12 cellular contexts compared by ENCODE assay signal in the genomic region with DNA sequence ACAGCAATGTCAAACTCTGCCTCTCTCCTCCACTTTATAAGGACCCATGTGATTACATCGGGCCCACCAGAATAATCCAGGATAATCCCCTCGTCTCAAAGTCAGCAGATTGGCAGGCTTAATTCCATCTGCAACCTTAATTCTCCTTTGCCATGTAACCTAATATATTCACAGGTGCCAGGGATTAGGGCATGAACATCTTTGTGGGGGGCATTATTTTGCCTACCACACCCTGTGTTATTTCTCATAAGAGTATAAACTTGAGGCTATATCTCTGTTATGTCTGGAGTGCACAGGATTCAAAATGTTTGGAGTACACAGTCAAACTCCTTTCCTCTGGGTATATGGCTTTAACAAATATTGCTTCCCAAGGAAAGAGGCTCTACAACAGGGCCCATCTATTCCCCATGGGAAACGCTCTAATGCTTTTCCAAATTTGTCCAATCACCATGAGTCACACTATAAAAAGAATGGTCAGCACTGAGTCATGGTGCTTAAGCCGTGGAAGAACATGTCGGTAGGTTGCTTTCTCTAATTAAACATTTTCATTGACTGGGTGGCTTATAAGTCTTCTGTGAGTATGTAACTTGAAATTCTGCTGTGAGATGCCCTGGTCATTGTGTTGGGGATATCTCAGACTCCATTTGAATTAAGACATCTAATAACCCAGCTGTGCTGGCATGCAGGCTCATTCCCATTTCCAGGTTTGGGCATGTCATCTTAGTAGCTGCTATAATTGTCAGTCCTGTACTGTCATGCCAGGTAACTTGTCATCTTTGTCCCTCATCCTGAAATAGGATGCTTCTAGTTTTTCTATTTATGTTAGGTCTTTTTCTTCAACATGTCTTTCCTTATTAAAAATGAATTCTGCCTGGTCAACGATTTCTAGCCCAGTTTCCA. TPM values are rescaled to one million over a fixed set of nuclear protein-coding genes. Genes with fewer than 3 reads are reported as not detected.
A peak's percentile ranks its signal among the peaks of the same experiment; 100 is the strongest.
DNase-seq lines count a peak whose midpoint lies in the region; ATAC-seq, FAIRE-seq and TF ChIP-seq lines count a peak whose summit lies in the region.
"Had no signal": no experiment of that assay in that cellular context is flagged by ENCODE, and none has a peak within 500 bp of the region (broad histone marks: within the 10 kb centered on the region; RNA-seq: fewer than 3 reads in every experiment).

No MANE protein-coding gene starts in this region.

- H3K4me3 ChIP-seq in ACC112 (ENCODE audit: low read depth, low read length) (peak overlapping the region; percentile 30; the same call in 1 of the 2 replicates), WERI-Rb-1 (ENCODE audit: low read depth, low read length) (peak overlapping the region; percentile 30), small intestine (ENCODE audit: low read depth in 1 of 2, low read length in 2 of 2) (no peak overlapping the region)

- no peaks in the 10 kb centered on the region; the same call in 1 of the 2 replicates for H3K27me3 Mint-ChIP-seq in HFFc6 (ENCODE audit: insufficient read depth)

- peak overlapping the region; percentile 29 for H3K4me3 Mint-ChIP-seq in HFFc6
- H3K4me3 Mint-ChIP-seq: activated CD8-positive, alpha-beta memory T cell treated with anti-CD3 and anti-CD28 coated beads, Interleukin-2, amount 10 ng/mL, durations not matched to agents 7 days and 5 days; CD14-positive monocyte had no signal

- H3K9me3 ChIP-seq in WERI-Rb-1 (ENCODE audit: severe bottlenecking) (no peaks in the 10 kb centered on the region), small intestine (ENCODE audit: control insufficient read depth, low read depth) (no peaks in the 10 kb centered on the region)
- H3K9me3 ChIP-seq: neutrophil had no signal

- peak overlapping the region; percentile 82 for H3K27ac Mint-ChIP-seq in HFFc6
- H3K27ac Mint-ChIP-seq: activated CD8-positive, alpha-beta memory T cell treated with anti-CD3 and anti-CD28 coated beads, Interleukin-2, amount 10 ng/mL, durations not matched to agents 7 days and 5 days; CD14-positive monocyte had no signal

- DNase-seq in HFFc6 (peak; percentile 91), WERI-Rb-1 (peak; percentile 80), foreskin melanocyte (peak; percentile 37), DMS153 (lab: John Stamatoyannopoulos, UW) (no peak), small intestine (no peak)
- DNase-seq: activated CD8-positive, alpha-beta memory T cell treated with anti-CD3 and anti-CD28 coated beads, Interleukin-2, amount 10 ng/mL, durations not matched to agents 7 days and 5 days; GOT3 had no signal

- peaks cover 40% of the 10 kb centered on the region for H3K4me1 Mint-ChIP-seq in HFFc6 (ENCODE audit: low read depth)

- no peak for ATAC-seq in GM19395 (IDR thresholded peaks at IDR 0.05; ENCODE audit: unreplicated experiment)
- ATAC-seq in GM18870 (IDR thresholded peaks at IDR 0.05; ENCODE audit: unreplicated experiment) = no peak
- ATAC-seq: activated CD8-positive, alpha-beta memory T cell treated with anti-CD3 and anti-CD28 coated beads, Interleukin-2, amount 10 ng/mL, durations not matched to agents 7 days and 5 days had no signal

- H3K36me3 Mint-ChIP-seq in HFFc6 (ENCODE audit: low read depth) = no peaks in the 10 kb centered on the region
- H3K36me3 Mint-ChIP-seq: activated CD8-positive, alpha-beta memory T cell treated with anti-CD3 and anti-CD28 coated beads, Interleukin-2, amount 10 ng/mL, durations not matched to agents 7 days and 5 days; CD14-positive monocyte had no signal

- H3K27me3 ChIP-seq in ACC112 (ENCODE audit: insufficient read depth, low read length) (no peaks in the 10 kb centered on the region), WERI-Rb-1 (ENCODE audit: insufficient read depth, low read depth, severe bottlenecking) (no peaks in the 10 kb centered on the region), small intestine (ENCODE audit: control insufficient read depth in 2 of 2, insufficient read depth in 2 of 2, low read length in 2 of 2) (no peaks in the 10 kb centered on the region)

- H3K36me3 ChIP-seq in ACC112 (ENCODE audit: insufficient read depth, low read length) = no peaks in the 10 kb centered on the region
- no peaks in the 10 kb centered on the region for H3K36me3 ChIP-seq in WERI-Rb-1
- no peaks in the 10 kb centered on the region for H3K36me3 ChIP-seq in small intestine (ENCODE audit: control insufficient read depth in 2 of 2, insufficient read depth in 2 of 2, low read length in 2 of 2)
- H3K36me3 ChIP-seq: neutrophil had no signal

- no peaks in the 10 kb centered on the region for H3K79me2 ChIP-seq in ACC112 (ENCODE audit: control insufficient read depth, insufficient read depth, low read length, unreplicated experiment)

- H2AFZ ChIP-seq in ACC112 (ENCODE audit: low read length, unreplicated experiment) = peak overlapping the region; percentile 5

- peak overlapping the region; percentile 56 for H3K27ac ChIP-seq in ACC112 (ENCODE audit: low read depth, low read length)
- H3K27ac ChIP-seq in WERI-Rb-1 = peak overlapping the region; percentile 81
- no peak overlapping the region for H3K27ac ChIP-seq in small intestine (ENCODE audit: low read depth in 1 of 2, low read length in 1 of 2)
- H3K27ac ChIP-seq: neutrophil had no signal

- WGBS in small intestine, 3 donors = 62 to 69% (median 65%) methylated on average over 6 of the region's 6 CpGs

- H3K9me3 Mint-ChIP-seq in HFFc6 = no peaks in the 10 kb centered on the region
- H3K9me3 Mint-ChIP-seq: CD14-positive monocyte had no signal

- H3K4me1 ChIP-seq in ACC112 (ENCODE audit: control insufficient read depth, insufficient read depth, low read length, unreplicated experiment) (peaks cover 39% of the 10 kb centered on the region), small intestine (ENCODE audit: control insufficient read depth in 2 of 2, insufficient read depth in 1 of 2, low read depth in 1 of 2, low read length in 1 of 2) (no peaks in the 10 kb centered on the region)

- no peak for FAIRE-seq in small intestine (lab: Jason Lieb, UNC)

- TF ChIP-seq CTCF in HFFc6 (IDR thresholded peaks at IDR 0.05) (no peak), WERI-Rb-1 (IDR thresholded peaks at IDR 0.05; ENCODE audit: low read depth, low read length) (no peak)

RNA-seq across cellular contexts. Expression of gene AKR1B10, which starts 11.5 kb away (rescaled TPM):
- total RNA-seq in HFFc6 (2021; fragmentation: NEBNext Ultra II Directional; extraction: Animal tissue kit (Norgen Biotek cat#: 25700)) = under 1 TPM in 5 of 6 experiments, not detected in 1; 0.35 to 0.56 (median 0.43) TPM
- polyA plus RNA-seq in small intestine = 1,000 to 10,000 TPM in 2 of 3 donors, 100 to 1,000 TPM in 1; 283 to 1,513 (median 1,320) TPM
- total RNA-seq: activated CD8-positive, alpha-beta memory T cell treated with anti-CD3 and anti-CD28 coated beads, Interleukin-2, amount 10 ng/mL, durations not matched to agents 7 days and 5 days had no signal
- polyA plus RNA-seq: CD14-positive monocyte had no signal

RNA-seq across cellular contexts. Expression of gene AKR1B15, which starts 33.1 kb away (rescaled TPM):
- total RNA-seq in HFFc6 (2021; fragmentation: NEBNext Ultra II Directional; extraction: Animal tissue kit (Norgen Biotek cat#: 25700)) = not detected
- polyA plus RNA-seq in small intestine = under 1 TPM in 1 of 3 donors, not detected in 2; 0.49 TPM
- total RNA-seq: activated CD8-positive, alpha-beta memory T cell treated with anti-CD3 and anti-CD28 coated beads, Interleukin-2, amount 10 ng/mL, durations not matched to agents 7 days and 5 days had no signal
- polyA plus RNA-seq: CD14-positive monocyte had no signal

RNA-seq across cellular contexts. Expression of gene AKR1B1, which starts 56.9 kb away (rescaled TPM):
- 100 to 1,000 TPM; 208 to 232 (median 223) TPM for total RNA-seq in HFFc6 (2021; fragmentation: NEBNext Ultra II Directional; extraction: Animal tissue kit (Norgen Biotek cat#: 25700))
- polyA plus RNA-seq in small intestine = 10 to 100 TPM; 10.3 to 57.6 (median 33.2) TPM

Comparison
In these comparisons a context has a peak if more than half of its experiments do, and no peak if none do; other contexts are left out.
1. H3K27ac ChIP-seq: peak in ACC112 (single experiment) and WERI-Rb-1 (single experiment); none in small intestine (0 of 2).
2. H3K4me3 ChIP-seq: peak in ACC112 (single experiment) and WERI-Rb-1 (single experiment); none in small intestine (0 of 2).
3. DNase-seq: peak in HFFc6 (single experiment), WERI-Rb-1 (single experiment) and foreskin melanocyte (single experiment); none in DMS153 (single experiment) and small intestine (single experiment).